Comparison of ENCODE assay signal across 33 cellular contexts in the genomic region with DNA sequence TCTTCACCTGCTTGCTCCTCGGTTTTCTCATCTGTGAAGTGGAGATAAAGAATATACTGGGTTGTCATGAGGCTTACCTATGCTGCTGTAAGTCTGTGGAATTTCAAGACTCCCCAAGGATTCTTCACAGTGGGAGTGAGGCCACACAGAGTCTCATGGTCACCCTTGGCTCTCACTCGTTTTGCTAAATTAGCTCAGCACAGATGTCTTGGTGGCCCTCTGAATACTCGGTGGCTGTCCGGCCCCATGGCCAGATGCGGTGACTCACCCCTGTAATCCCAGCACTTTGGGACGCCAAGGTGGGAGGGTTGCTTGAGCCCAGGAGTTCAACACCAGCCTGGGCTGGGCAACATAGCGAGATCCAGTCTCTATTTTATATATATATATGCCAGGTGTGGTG.
"Had no signal": no experiment of that assay in that cellular context is flagged by ENCODE, and none has a peak within 500 bp of the region (broad histone marks: within the 10 kb centered on the region; RNA-seq: fewer than 3 reads in every experiment).

No MANE protein-coding gene starts in this region.

- H3K4me3 ChIP-seq: ascending aorta, cardiac muscle cell had no signal

- H3K36me3 Mint-ChIP-seq: activated CD8-positive, alpha-beta memory T cell treated with anti-CD3 and anti-CD28 coated beads, Interleukin-2, amount 10 ng/mL, durations not matched to agents 7 days and 5 days; activated naive CD4-positive, alpha-beta T cell treated with anti-CD3 and anti-CD28 coated beads, Interleukin-2, amount 10 ng/mL, durations not matched to agents 7 days and 5 days; activated naive CD4-positive, alpha-beta T cell treated with anti-CD3 and anti-CD28 coated beads, Interleukin-2, amount 50 U/mL, for 24 hours; activated naive CD8-positive, alpha-beta T cell; activated naive CD8-positive, alpha-beta T cell treated with anti-CD3 and anti-CD28 coated beads, Interleukin-2, amount 10 ng/mL, durations not matched to agents 7 days and 5 days; brain; T-cell had no signal

- H3K27me3 ChIP-seq: ascending aorta, cardiac muscle cell had no signal

- H3K36me3 ChIP-seq: ascending aorta, cardiac muscle cell had no signal

- H3K27ac Mint-ChIP-seq: activated CD4-positive, alpha-beta memory T cell treated with anti-CD3 and anti-CD28 coated beads, Interleukin-2, amount 10 ng/mL, durations not matched to agents 7 days and 5 days; activated CD4-positive, alpha-beta T cell treated with anti-CD3 and anti-CD28 coated beads for 36 hours; activated CD4-positive, alpha-beta T cell treated with anti-CD3 and anti-CD28 coated beads, Interleukin-2, amount 10 ng/mL, durations not matched to agents 7 days and 5 days; activated CD8-positive, alpha-beta memory T cell treated with anti-CD3 and anti-CD28 coated beads, Interleukin-2, amount 10 ng/mL, durations not matched to agents 7 days and 5 days; activated naive CD4-positive, alpha-beta T cell treated with anti-CD3 and anti-CD28 coated beads, Interleukin-2, amount 10 ng/mL, durations not matched to agents 7 days and 5 days; activated naive CD4-positive, alpha-beta T cell treated with anti-CD3 and anti-CD28 coated beads, Interleukin-2, amount 50 U/mL, for 24 hours; activated naive CD8-positive, alpha-beta T cell; activated naive CD8-positive, alpha-beta T cell treated with anti-CD3 and anti-CD28 coated beads, Interleukin-2, amount 10 ng/mL, durations not matched to agents 7 days and 5 days; activated naive CD8-positive, alpha-beta T cell treated with anti-CD3 and anti-CD28 coated beads, Interleukin-2, amount 50 U/mL, for 24 hours; activated T-cell treated with anti-CD3 and anti-CD28 coated beads, Interleukin-2, amount 50 U/mL, for 24 hours; activated T-helper 2 cell treated with anti-CD3 and anti-CD28 coated beads, Interferon-gamma antibody, Interleukin-2, Interleukin-4, amounts not matched to agents 10 μg/mL and 5 μg/mL and 100 μg/mL, durations not matched to agents 14 hours and 24 hours and 36 hours; brain; T-cell; T-helper 17 cell had no signal

- H3K27ac ChIP-seq: ascending aorta, cardiac muscle cell, VCaP had no signal

- ATAC-seq: activated CD4-positive, alpha-beta T cell treated with anti-CD3 and anti-CD28 coated beads for 36 hours; activated CD4-positive, CD25-positive, alpha-beta regulatory T cell treated with anti-CD3 and anti-CD28 coated beads, Interleukin-2, amount 50 U/mL, for 24 hours; activated CD8-positive, alpha-beta memory T cell treated with anti-CD3 and anti-CD28 coated beads, Interleukin-2, amount 10 ng/mL, durations not matched to agents 7 days and 5 days; activated naive CD8-positive, alpha-beta T cell treated with anti-CD3 and anti-CD28 coated beads, Interleukin-2, amount 50 U/mL, for 24 hours; T-cell; T-helper 17 cell had no signal

- DNase-seq: activated CD4-positive, alpha-beta memory T cell treated with anti-CD3 and anti-CD28 coated beads, Interleukin-2, amount 10 ng/mL, durations not matched to agents 7 days and 5 days; activated CD4-positive, alpha-beta T cell treated with anti-CD3 and anti-CD28 coated beads for 1 hour; activated CD4-positive, alpha-beta T cell treated with anti-CD3 and anti-CD28 coated beads for 36 hours; activated CD4-positive, alpha-beta T cell treated with anti-CD3 and anti-CD28 coated beads for 48 hours; activated CD4-positive, alpha-beta T cell treated with anti-CD3 and anti-CD28 coated beads, Interleukin-2, amount 10 ng/mL, durations not matched to agents 7 days and 5 days; activated CD4-positive, alpha-beta T cell treated with anti-CD3 and anti-CD28 coated beads, Interleukin-2, amount 50 U/mL, for 48 hours; activated CD4-positive, CD25-positive, alpha-beta regulatory T cell; activated CD8-positive, alpha-beta memory T cell treated with anti-CD3 and anti-CD28 coated beads for 24 hours; activated CD8-positive, alpha-beta memory T cell treated with anti-CD3 and anti-CD28 coated beads, Interleukin-2, amount 10 ng/mL, durations not matched to agents 7 days and 5 days; activated CD8-positive, alpha-beta memory T cell treated with anti-CD3 and anti-CD28 coated beads, Interleukin-2, amount 50 U/mL, for 48 hours; activated effector memory CD4-positive, alpha-beta T cell treated with Interleukin-2 at 50 U/mL for 16 hours; activated gamma-delta T cell; activated naive CD4-positive, alpha-beta T cell treated with anti-CD3 and anti-CD28 coated beads, Interleukin-2, amount 10 ng/mL, durations not matched to agents 7 days and 5 days; activated naive CD4-positive, alpha-beta T cell treated with Interleukin-2 at 50 U/mL for 16 hours; activated naive CD8-positive, alpha-beta T cell treated with anti-CD3 and anti-CD28 coated beads, Interleukin-2, amount 10 ng/mL, durations not matched to agents 7 days and 5 days; activated naive CD8-positive, alpha-beta T cell treated with anti-CD3 and anti-CD28 coated beads, Interleukin-2, amount 50 U/mL, for 24 hours; activated T-cell treated with anti-CD3 and anti-CD28 coated beads, Interleukin-2, amount 50 U/mL, for 24 hours; activated T-cell treated with anti-CD3 and anti-CD28 coated beads, Interleukin-2, amount 50 U/mL, for 48 hours; amygdala; anterior cingulate cortex; caudate nucleus; cerebellar nuclear complex; T-cell; T-helper 17 cell had no signal

- H3K9me3 ChIP-seq: ascending aorta had no signal

- H3K9me3 Mint-ChIP-seq: activated CD4-positive, alpha-beta memory T cell treated with anti-CD3 and anti-CD28 coated beads, Interleukin-2, amount 10 ng/mL, durations not matched to agents 7 days and 5 days; activated CD4-positive, alpha-beta T cell treated with anti-CD3 and anti-CD28 coated beads, Interleukin-2, amount 10 ng/mL, durations not matched to agents 7 days and 5 days; activated naive CD4-positive, alpha-beta T cell treated with anti-CD3 and anti-CD28 coated beads, Interleukin-2, amount 10 ng/mL, durations not matched to agents 7 days and 5 days; activated naive CD4-positive, alpha-beta T cell treated with anti-CD3 and anti-CD28 coated beads, Interleukin-2, amount 50 U/mL, for 24 hours; activated naive CD8-positive, alpha-beta T cell treated with anti-CD3 and anti-CD28 coated beads, Interleukin-2, amount 10 ng/mL, durations not matched to agents 7 days and 5 days; activated naive CD8-positive, alpha-beta T cell treated with anti-CD3 and anti-CD28 coated beads, Interleukin-2, amount 50 U/mL, for 24 hours; activated T-cell treated with anti-CD3 and anti-CD28 coated beads, Interleukin-2, amount 50 U/mL, for 24 hours; activated T-helper 2 cell treated with anti-CD3 and anti-CD28 coated beads, Interferon-gamma antibody, Interleukin-2, Interleukin-4, amounts not matched to agents 10 μg/mL and 5 μg/mL and 100 μg/mL, durations not matched to agents 14 hours and 24 hours and 36 hours; central memory CD8-positive, alpha-beta T cell; T-cell had no signal

- H3K4me3 Mint-ChIP-seq: activated CD4-positive, alpha-beta memory T cell treated with anti-CD3 and anti-CD28 coated beads, Interleukin-2, amount 10 ng/mL, durations not matched to agents 7 days and 5 days; activated CD4-positive, alpha-beta T cell treated with anti-CD3 and anti-CD28 coated beads for 36 hours; activated CD4-positive, alpha-beta T cell treated with anti-CD3 and anti-CD28 coated beads, Interleukin-2, amount 10 ng/mL, durations not matched to agents 7 days and 5 days; activated CD8-positive, alpha-beta memory T cell treated with anti-CD3 and anti-CD28 coated beads, Interleukin-2, amount 10 ng/mL, durations not matched to agents 7 days and 5 days; activated naive CD4-positive, alpha-beta T cell treated with anti-CD3 and anti-CD28 coated beads, Interleukin-2, amount 10 ng/mL, durations not matched to agents 7 days and 5 days; activated naive CD4-positive, alpha-beta T cell treated with anti-CD3 and anti-CD28 coated beads, Interleukin-2, amount 50 U/mL, for 24 hours; activated naive CD8-positive, alpha-beta T cell; activated naive CD8-positive, alpha-beta T cell treated with anti-CD3 and anti-CD28 coated beads, Interleukin-2, amount 10 ng/mL, durations not matched to agents 7 days and 5 days; activated naive CD8-positive, alpha-beta T cell treated with anti-CD3 and anti-CD28 coated beads, Interleukin-2, amount 50 U/mL, for 24 hours; activated T-cell treated with anti-CD3 and anti-CD28 coated beads, Interleukin-2, amount 50 U/mL, for 24 hours; brain; central memory CD8-positive, alpha-beta T cell; T-cell; T-helper 17 cell had no signal
